ENCODE assay signal across 16 cellular contexts in genomic region chr17:32100971-32101631, GRCh38. TPM values are rescaled to one million over a fixed set of nuclear protein-coding genes. Genes with fewer than 3 reads are reported as not detected.
DNase-seq lines count a peak whose midpoint lies in the region; ATAC-seq and TF ChIP-seq lines count a peak whose summit lies in the region.
"Had no signal": no experiment of that assay in that cellular context is flagged by ENCODE, and none has a peak within 500 bp of the region (broad histone marks: within the 10 kb centered on the region; RNA-seq: fewer than 3 reads in every experiment).

No MANE protein-coding gene starts in this region.

- intact Hi-C loops in ascending aorta (cut with DNase I) (no loop called here), esophagus muscularis mucosa (cut with DNase I) (no loop called here)

- no peak for TF ChIP-seq CTCF in C4-2B (conservative IDR thresholded peaks at IDR 0.05)
- TF ChIP-seq CTCF in ascending aorta (IDR thresholded peaks at IDR 0.05): no peak
- TF ChIP-seq CTCF in esophagus muscularis mucosa (IDR thresholded peaks at IDR 0.05): no peak

- H3K4me3 ChIP-seq in ascending aorta (no peak overlapping the region), esophagus muscularis mucosa (no peak overlapping the region)
- H3K4me3 ChIP-seq: upper lobe of left lung had no signal

- no peaks in the 10 kb centered on the region for H3K36me3 ChIP-seq in ascending aorta
- H3K36me3 ChIP-seq in esophagus muscularis mucosa: no peaks in the 10 kb centered on the region
- H3K36me3 ChIP-seq: upper lobe of left lung had no signal

- H3K27me3 ChIP-seq in ascending aorta (no peaks in the 10 kb centered on the region), esophagus muscularis mucosa (no peaks in the 10 kb centered on the region)
- H3K27me3 ChIP-seq: upper lobe of left lung had no signal

- no peaks in the 10 kb centered on the region for H3K4me1 ChIP-seq in ascending aorta
- H3K4me1 ChIP-seq in esophagus muscularis mucosa: no peaks in the 10 kb centered on the region

- TF ChIP-seq EP300 in esophagus muscularis mucosa (IDR thresholded peaks at IDR 0.05): no peak

- peak; percentile 96 for ATAC-seq in left lobe of liver
- ATAC-seq: activated naive CD4-positive, alpha-beta T cell treated with anti-CD3 and anti-CD28 coated beads, Interleukin-2, amount 50 U/mL, for 72 hours; stimulated activated memory B cell treated with anti-CD40 and anti-IgM and Interleukin-4, amounts not matched to agents 10 μg/mL and 1 μg/mL and 100 μg/mL, for 72 hours had no signal

- peak; percentile 54 for DNase-seq in G401 (ENCODE audit: low spot score)
- peak; percentile 64 for DNase-seq in NCI-H774 (lab: John Stamatoyannopoulos, UW)
- peak; percentile 82 for DNase-seq in left lobe of liver (ENCODE audit: low spot score)
- no peak for DNase-seq in hippocampal formation (lab: John Stamatoyannopoulos, UW)
- no peak for DNase-seq in ascending aorta (ENCODE audit: low spot score in 2 of 2)
- no peak for DNase-seq in activated CD4-positive, alpha-beta T cell treated with anti-CD3 and anti-CD28 coated beads, Interleukin-2, amount 50 U/mL, for 48 hours
- DNase-seq in esophagus muscularis mucosa (ENCODE audit: extremely low spot score): no peak
- DNase-seq: effector memory CD4-positive, alpha-beta T cell; IMR-90; mesendoderm; NK-92 treated with Interleukin-12 subunit alpha and Interleukin-12 subunit beta, amount 100 ng/mL, for 24 hours; SHP77 treated with DMSO at 0.1 percent for 48 hours; upper lobe of left lung had no signal

- no peak for TF ChIP-seq POLR2A in esophagus muscularis mucosa (IDR thresholded peaks at IDR 0.05; ENCODE audit: low read depth)

- peak overlapping the region; percentile 16 for H3K27ac ChIP-seq in C4-2B
- H3K27ac ChIP-seq in ascending aorta: no peak overlapping the region
- no peak overlapping the region for H3K27ac ChIP-seq in esophagus muscularis mucosa (replicated peaks in 1 of 4)
- H3K27ac ChIP-seq: upper lobe of left lung had no signal

- in situ Hi-C loops in G401 (cut with HindIII; ENCODE audit: low sequenced_read_pairs): no loop called here

- H3K9me3 ChIP-seq in ascending aorta: no peaks in the 10 kb centered on the region
- H3K9me3 ChIP-seq in esophagus muscularis mucosa: no peaks in the 10 kb centered on the region
- H3K9me3 ChIP-seq: upper lobe of left lung had no signal

- 83% methylated on average over 8 of the region's 8 CpGs for WGBS in esophagus muscularis mucosa

RNA-seq across cellular contexts. Expression of gene RHOT1, which starts 41.2 kb away (rescaled TPM):
- total RNA-seq in G401 (2014; rRNA removed; shearing (Covaris generic)): 31.8 and 53.1 TPM in 2 replicates
- 12.5 TPM for total RNA-seq in left lobe of liver
- total RNA-seq in ascending aorta: 17.2 TPM
- total RNA-seq in esophagus muscularis mucosa: 10 to 100 TPM; 34.6 to 52.7 (median 43.1) TPM

Comparison
In these comparisons a context has a peak if more than half of its experiments do, and no peak if none do; other contexts are left out.
1. DNase-seq: peak in G401 (single experiment), NCI-H774 (single experiment) and left lobe of liver (single experiment); none in hippocampal formation (0 of 2), ascending aorta (0 of 2), activated CD4-positive, alpha-beta T cell treated with anti-CD3 and anti-CD28 coated beads, Interleukin-2, amount 50 U/mL, for 48 hours (0 of 2) and esophagus muscularis mucosa (single experiment).